Comparison of ENCODE assay signal across 1 cellular context in the genomic region with DNA sequence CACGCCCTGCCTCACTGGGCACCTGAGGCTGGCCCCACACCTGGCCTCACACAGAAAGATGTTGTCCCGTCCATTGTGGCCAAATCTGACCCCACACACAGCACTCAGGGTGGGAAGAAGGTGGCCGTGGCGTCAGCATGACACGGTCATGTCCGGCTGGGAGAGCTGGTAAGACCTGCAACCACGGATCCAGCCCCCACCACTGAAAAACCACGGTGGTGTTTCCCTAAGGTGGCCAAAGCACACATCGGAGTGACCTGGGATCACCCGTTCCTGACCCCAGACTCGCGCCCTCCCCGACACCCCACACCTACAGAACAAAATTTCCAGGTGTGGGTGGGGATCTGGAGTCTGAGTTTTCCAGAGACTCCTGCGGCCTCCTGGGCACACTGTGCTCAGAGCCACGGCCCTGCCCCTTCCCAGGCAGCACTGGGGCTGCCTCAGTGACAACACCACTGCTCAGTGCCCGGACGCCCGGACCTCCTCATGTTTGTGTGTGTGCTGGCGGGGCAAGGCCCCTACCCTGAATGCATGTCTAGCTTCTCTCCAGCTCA.
TF ChIP-seq lines count a peak whose summit lies in the region.

No MANE protein-coding gene starts in this region.

TF ChIP-seq in IMR-90, 13 proteins besides CTCF, POLR2A, EP300 and RAD21 (continued from another document):
- TF ChIP-seq, protein P1, sequence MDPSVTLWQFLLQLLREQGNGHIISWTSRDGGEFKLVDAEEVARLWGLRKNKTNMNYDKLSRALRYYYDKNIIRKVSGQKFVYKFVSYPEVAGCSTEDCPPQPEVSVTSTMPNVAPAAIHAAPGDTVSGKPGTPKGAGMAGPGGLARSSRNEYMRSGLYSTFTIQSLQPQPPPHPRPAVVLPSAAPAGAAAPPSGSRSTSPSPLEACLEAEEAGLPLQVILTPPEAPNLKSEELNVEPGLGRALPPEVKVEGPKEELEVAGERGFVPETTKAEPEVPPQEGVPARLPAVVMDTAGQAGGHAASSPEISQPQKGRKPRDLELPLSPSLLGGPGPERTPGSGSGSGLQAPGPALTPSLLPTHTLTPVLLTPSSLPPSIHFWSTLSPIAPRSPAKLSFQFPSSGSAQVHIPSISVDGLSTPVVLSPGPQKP (IDR thresholded peaks at IDR 0.05; ENCODE audit: borderline replicate concordance, low read depth, low read length) = no peak
- no peak for TF ChIP-seq NFE2L2 (IDR thresholded peaks at IDR 0.05; ENCODE audit: low read depth, low read length)
